In the genomic region with DNA sequence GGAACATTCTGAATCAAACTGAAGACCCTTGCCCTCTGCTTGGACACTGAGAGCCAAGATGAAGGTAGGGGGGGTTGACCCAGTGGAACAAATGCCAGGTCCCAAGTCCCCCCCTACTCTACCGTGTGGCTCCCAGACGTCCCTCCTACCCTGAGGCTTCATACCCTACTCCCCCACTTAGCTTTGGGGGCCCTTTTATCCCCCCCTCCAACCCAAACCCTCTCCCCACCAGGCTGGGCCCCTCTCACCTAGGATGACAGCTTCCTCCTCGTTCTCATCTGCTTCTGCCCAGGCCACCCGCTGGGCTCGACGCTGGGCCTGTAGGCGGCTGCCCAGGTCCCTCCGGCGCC, we compare ENCODE assay signal across 8 cellular contexts. TPM values are rescaled to one million over a fixed set of nuclear protein-coding genes. Genes with fewer than 3 reads are reported as not detected.
DNase-seq lines count a peak whose midpoint lies in the region; ATAC-seq and TF ChIP-seq lines count a peak whose summit lies in the region.

No MANE protein-coding gene starts in this region.

- H3K27me3 ChIP-seq in SJSA1 (replicated peaks) (no peaks in the 10 kb centered on the region), esophagus muscularis mucosa (no peaks in the 10 kb centered on the region), rectal smooth muscle tissue (ENCODE audit: control insufficient read depth, insufficient read depth, low read length) (no peaks in the 10 kb centered on the region)

- H3K36me3 ChIP-seq in SJSA1 = peaks cover 36% of the 10 kb centered on the region
- peaks cover 25 to 51% (median 36%) of the 10 kb centered on the region in 4 donors for H3K36me3 ChIP-seq in esophagus muscularis mucosa
- H3K36me3 ChIP-seq in rectal smooth muscle tissue (ENCODE audit: control insufficient read depth, insufficient read depth, low read length) = peaks cover 9% of the 10 kb centered on the region

- H3K27ac ChIP-seq in SJSA1 = no peak overlapping the region
- H3K27ac ChIP-seq in esophagus muscularis mucosa (replicated peaks in 1 of 4) = peak overlapping the region; percentile 86 to 92 (median 90)
- H3K27ac ChIP-seq in rectal smooth muscle tissue (ENCODE audit: low read depth, low read length) = no peak overlapping the region

- TF ChIP-seq POLR2A in esophagus muscularis mucosa (IDR thresholded peaks at IDR 0.05; ENCODE audit: low read depth) = no peak

- peak overlapping the region; percentile 85 for H3K9ac ChIP-seq in rectal smooth muscle tissue (ENCODE audit: low read length)

- intact Hi-C loops in esophagus muscularis mucosa (cut with DNase I) = no loop called here

- H3K4me1 ChIP-seq in SJSA1 (replicated peaks) (peaks cover 11% of the 10 kb centered on the region), esophagus muscularis mucosa (peaks cover 11 to 24% (median 17%) of the 10 kb centered on the region in 4 donors), rectal smooth muscle tissue (ENCODE audit: control insufficient read depth, insufficient read depth, low read length) (peaks cover 6% of the 10 kb centered on the region)

- TF ChIP-seq CTCF in GM12865 (IDR thresholded peaks at IDR 0.05; ENCODE audit: insufficient read depth, low read depth, low read length, missing control alignments) (no peak), esophagus muscularis mucosa (IDR thresholded peaks at IDR 0.05) (no peak)

- ATAC-seq in GM21423 (IDR thresholded peaks at IDR 0.05; ENCODE audit: unreplicated experiment) = no peak

- H3K4me3 ChIP-seq in GM12865 (ENCODE audit: low read depth, low read length) (peak overlapping the region; percentile 73), SJSA1 (peak overlapping the region; percentile 67), esophagus muscularis mucosa (peak overlapping the region; percentile 71 to 94 (median 88)), rectal smooth muscle tissue (ENCODE audit: low read length) (peak overlapping the region; percentile 94)

- DNase-seq in GM12865 (ENCODE audit: low read depth) = no peak
- DNase-seq in SJSA1 (ENCODE audit: low read depth in 1 of 2, low spot score in 2 of 2) = no peak
- DNase-seq in esophagus muscularis mucosa (ENCODE audit: extremely low spot score) = no peak
- no peak for DNase-seq in NCI-H1048 (lab: John Stamatoyannopoulos, UW)
- no peak for DNase-seq in kidney tubule cell (ENCODE audit: low spot score)
- no peak for DNase-seq in central memory CD4-positive, alpha-beta T cell

- WGBS in esophagus muscularis mucosa = 62% methylated on average over 9 of the region's 9 CpGs

- H3K9me3 ChIP-seq in SJSA1 (replicated peaks) (no peaks in the 10 kb centered on the region), esophagus muscularis mucosa (no peaks in the 10 kb centered on the region)

- TF ChIP-seq EP300 in esophagus muscularis mucosa (IDR thresholded peaks at IDR 0.05) = no peak

RNA-seq across cellular contexts. Expression of gene DDRGK1, which starts 1.5 kb away (rescaled TPM):
- total RNA-seq in SJSA1 (2014; rRNA removed; shearing (Covaris generic)) = 28.2 and 29.1 TPM in 2 replicates
- 10 to 100 TPM; 64.4 to 86.0 (median 69.7) TPM for total RNA-seq in esophagus muscularis mucosa

RNA-seq across cellular contexts. Expression of gene ITPA, which starts 6.4 kb away (rescaled TPM):
- 59.3 and 78.0 TPM in 2 replicates for total RNA-seq in SJSA1 (2014; rRNA removed; shearing (Covaris generic))
- total RNA-seq in esophagus muscularis mucosa = 10 to 100 TPM; 18.7 to 30.0 (median 27.8) TPM

RNA-seq across cellular contexts. Expression of gene LZTS3, which starts 29.6 kb away (rescaled TPM):
- 3.9 and 6.1 TPM in 2 replicates for total RNA-seq in SJSA1 (2014; rRNA removed; shearing (Covaris generic))
- total RNA-seq in esophagus muscularis mucosa = 10 to 100 TPM in 3 of 4 donors, 1 to 10 TPM in 1; 8.3 to 20.0 (median 15.3) TPM

RNA-seq across cellular contexts. Expression of gene SLC4A11, which starts 36.0 kb away (rescaled TPM):
- 0.24 TPM in 1 of 2 replicates, not detected in the other for total RNA-seq in SJSA1 (2014; rRNA removed; shearing (Covaris generic))
- under 1 TPM in 2 of 4 donors, not detected in 2; 0.11 to 0.32 TPM for total RNA-seq in esophagus muscularis mucosa

RNA-seq across cellular contexts. Expression of gene FASTKD5, which starts 43.3 kb away (rescaled TPM):
- 15.5 and 26.3 TPM in 2 replicates for total RNA-seq in SJSA1 (2014; rRNA removed; shearing (Covaris generic))
- total RNA-seq in esophagus muscularis mucosa = 10 to 100 TPM; 10.8 to 15.7 (median 14.3) TPM

Comparison
In these comparisons a context has a peak if more than half of its experiments do, and no peak if none do; other contexts are left out.
1. H3K27ac ChIP-seq: peak in esophagus muscularis mucosa (4 of 4); none in SJSA1 (single experiment) and rectal smooth muscle tissue (single experiment).
2. Peak in every context shown above with its lines, with median percentiles within 50 percentile points of each other: H3K4me3 ChIP-seq.